In the genomic region with DNA sequence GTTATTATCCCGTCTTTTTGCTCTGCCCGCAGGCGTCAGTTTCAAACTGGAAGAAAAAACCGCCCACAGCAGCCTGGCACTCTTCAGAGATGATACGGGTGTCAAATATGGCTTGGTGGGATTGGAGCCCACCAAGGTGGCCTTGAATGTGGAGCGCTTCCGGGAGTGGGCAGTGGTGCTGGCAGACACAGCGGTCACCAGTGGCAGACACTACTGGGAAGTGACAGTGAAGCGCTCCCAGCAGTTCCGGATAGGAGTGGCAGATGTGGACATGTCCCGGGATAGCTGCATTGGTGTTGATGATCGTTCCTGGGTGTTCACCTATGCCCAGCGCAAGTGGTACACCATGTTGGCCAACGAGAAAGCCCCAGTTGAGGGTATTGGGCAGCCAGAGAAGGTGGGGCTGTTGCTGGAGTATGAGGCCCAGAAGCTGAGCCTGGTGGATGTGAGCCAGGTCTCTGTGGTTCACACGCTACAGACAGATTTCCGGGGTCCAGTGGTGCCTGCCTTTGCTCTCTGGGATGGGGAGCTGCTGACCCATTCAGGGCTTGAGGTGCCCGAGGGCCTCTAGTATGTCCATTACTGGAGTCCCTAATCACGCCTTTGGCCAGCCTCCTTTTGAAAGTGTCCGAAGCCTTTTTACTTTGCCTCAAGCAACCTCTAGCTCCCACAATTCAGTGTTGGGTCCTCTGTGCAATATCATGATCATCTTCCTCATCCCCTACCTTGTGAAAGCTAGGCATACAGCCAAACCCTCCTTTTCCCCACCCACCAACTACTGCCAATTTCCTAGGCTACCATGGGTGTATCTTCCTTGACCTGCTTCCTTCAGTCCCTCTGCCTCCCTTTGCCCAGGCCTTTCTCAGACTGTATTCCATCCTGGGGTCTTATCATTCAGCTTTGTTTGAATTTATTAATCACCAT, we compare ENCODE assay signal across 8 cellular contexts.
DNase-seq lines count a peak whose midpoint lies in the region; ATAC-seq and TF ChIP-seq lines count a peak whose summit lies in the region.

No MANE protein-coding gene starts in this region.

- peak overlapping the region; percentile 81 for H3K4me3 ChIP-seq in SU-DHL-6 (ENCODE audit: insufficient read depth, low read length, poor library complexity, severe bottlenecking)

- H3K4me1 Mint-ChIP-seq in nephron progenitor cell, result peaks cover 29% of the 10 kb centered on the region

- peaks cover 16% of the 10 kb centered on the region for H3K36me3 Mint-ChIP-seq in nephron progenitor cell (ENCODE audit: low read depth)

- H3K9ac ChIP-seq in SU-DHL-6 (ENCODE audit: low read length), result peak overlapping the region; percentile 90

- peaks cover 32% of the 10 kb centered on the region for H3K79me2 ChIP-seq in SU-DHL-6 (ENCODE audit: insufficient read depth, low read length)

- H3K27me3 Mint-ChIP-seq in nephron progenitor cell (ENCODE audit: low read depth, poor library complexity), result peaks cover 8% of the 10 kb centered on the region

- DNase-seq in activated naive CD4-positive, alpha-beta T cell treated with Interleukin-2 at 50 U/mL for 16 hours, result peak; percentile 11
- DNase-seq in activated naive CD4-positive, alpha-beta T cell (lab: John Stamatoyannopoulos, UW), result no peak
- DNase-seq in epithelial cell of prostate (ENCODE audit: low read depth, low spot score) (no peak), nephron progenitor cell (no peak)

- H3K27me3 ChIP-seq in SU-DHL-6 (ENCODE audit: low read length), result no peaks in the 10 kb centered on the region

- no peak for ATAC-seq in HG03521 (IDR thresholded peaks at IDR 0.05; ENCODE audit: unreplicated experiment)
- ATAC-seq in GM18870 (IDR thresholded peaks at IDR 0.05; ENCODE audit: unreplicated experiment), result no peak
- no peak for ATAC-seq in HG02798 (IDR thresholded peaks at IDR 0.05; ENCODE audit: poor library complexity, unreplicated experiment)

- peak overlapping the region; percentile 65 for H3K4me2 ChIP-seq in SU-DHL-6 (ENCODE audit: low read depth, low read length, poor library complexity, severe bottlenecking)

- H3K27ac ChIP-seq in SU-DHL-6 (ENCODE audit: low read depth, low read length) (peak overlapping the region; percentile 67), epithelial cell of prostate (peak overlapping the region; percentile 76)

- H3K9me2 ChIP-seq in SU-DHL-6 (replicated peaks; ENCODE audit: insufficient read depth, low read length), result no peaks in the 10 kb centered on the region

- no peaks in the 10 kb centered on the region for H3K9me3 ChIP-seq in SU-DHL-6 (ENCODE audit: insufficient read depth, low read length)

- TF ChIP-seq CTCF in SU-DHL-6 (IDR thresholded peaks at IDR 0.05; ENCODE audit: insufficient read depth, low read length, poor library complexity, severe bottlenecking) (no peak), nephron progenitor cell (IDR thresholded peaks at IDR 0.05) (no peak)

- H3F3A ChIP-seq in SU-DHL-6 (ENCODE audit: insufficient read depth), result peaks cover 10% of the 10 kb centered on the region

- H3K9me3 Mint-ChIP-seq in nephron progenitor cell, result no peaks in the 10 kb centered on the region

- H3K4me3 Mint-ChIP-seq in nephron progenitor cell, result peak overlapping the region; percentile 99

- H3K27ac Mint-ChIP-seq in nephron progenitor cell, result peak overlapping the region; percentile 95

- H4K20me1 ChIP-seq in SU-DHL-6 (ENCODE audit: low read depth, low read length), result no peaks in the 10 kb centered on the region

- no peaks in the 10 kb centered on the region for H3K36me3 ChIP-seq in SU-DHL-6 (ENCODE audit: low read length)

- peak overlapping the region; percentile 49 for H2AFZ ChIP-seq in SU-DHL-6 (ENCODE audit: low read depth, low read length, severe bottlenecking)
